16 cellular contexts compared by ENCODE assay signal in genomic region chr5:34005211-34005610, GRCh38. TPM values are rescaled to one million over a fixed set of nuclear protein-coding genes. Genes with fewer than 3 reads are reported as not detected.
A peak's percentile ranks its signal among the peaks of the same experiment; 100 is the strongest.
DNase-seq lines count a peak whose midpoint lies in the region; TF ChIP-seq lines count a peak whose summit lies in the region.
"Had no signal": no experiment of that assay in that cellular context is flagged by ENCODE, and none has a peak within 500 bp of the region (broad histone marks: within the 10 kb centered on the region; RNA-seq: fewer than 3 reads in every experiment).

No MANE protein-coding gene starts in this region.

- H4K20me1 ChIP-seq in OCI-LY7 (ENCODE audit: insufficient read depth, low read length): no peaks in the 10 kb centered on the region

- no peaks in the 10 kb centered on the region for H3K79me2 ChIP-seq in OCI-LY7 (ENCODE audit: insufficient read depth, low read depth, low read length)
- H3K79me2 ChIP-seq: parathyroid adenoma had no signal

- no TSS peak for BruUV-seq in OCI-LY7 (replicated peaks; lab: Mats Ljungman, UMichigan)

- peaks cover 19% of the 10 kb centered on the region for H3K4me1 ChIP-seq in OCI-LY7 (ENCODE audit: insufficient read depth, low read length, poor library complexity, severe bottlenecking)

- no peak overlapping the region for H2AFZ ChIP-seq in OCI-LY7 (ENCODE audit: low read length)
- H2AFZ ChIP-seq: parathyroid adenoma had no signal

- H3K9me2 ChIP-seq in OCI-LY7 (ENCODE audit: insufficient read depth, low read length): no peaks in the 10 kb centered on the region

- H3K36me3 ChIP-seq in OCI-LY7 (ENCODE audit: insufficient read depth, low read length): no peaks in the 10 kb centered on the region
- H3K36me3 ChIP-seq: SJSA1, uterus had no signal

- intact Hi-C loops in OCI-LY7 (cut with micrococcal nuclease; ENCODE audit: unreplicated experiment): loop anchor here (10.0 kb wide), 1 partner anchor 560 kb away; the partner anchor contains the start of gene TARS1

- POLR2A ChIA-PET in OCI-LY7 (lab: Charles Lee): no interaction called here

- no peak for TF ChIP-seq CTCF in OCI-LY7 (conservative IDR thresholded peaks at IDR 0.05; ENCODE audit: low read length)

- CTCF ChIA-PET in OCI-LY7 (lab: Charles Lee; ENCODE audit: unreplicated experiment): no interaction called here

- H3K4me3 ChIP-seq in OCI-LY7 (ENCODE audit: low read depth, low read length, poor library complexity, severe bottlenecking): no peak overlapping the region
- H3K4me3 ChIP-seq: left ventricle myocardium inferior, SJSA1, uterus had no signal

- no peak overlapping the region for H3K4me2 ChIP-seq in OCI-LY7 (ENCODE audit: low read length)

- peak; percentile 33 for DNase-seq in activated CD4-positive, alpha-beta T cell treated with anti-CD3 and anti-CD28 coated beads for 48 hours
- no peak for DNase-seq in activated CD4-positive, alpha-beta T cell treated with anti-CD3 and anti-CD28 coated beads for 1 hour
- peak; percentile 49 for DNase-seq in HK-2 (ENCODE audit: unreplicated experiment)
- DNase-seq in iris pigment epithelial cell (ENCODE audit: low read depth): peak; percentile 23
- DNase-seq in foreskin melanocyte: no peak
- DNase-seq in OCI-LY7 (ENCODE audit: low spot score): no peak
- DNase-seq: activated CD4-positive, alpha-beta T cell treated with anti-CD3 and anti-CD28 coated beads for 36 hours; caudate nucleus; CD4-positive, alpha-beta memory T cell; KBM-7; left ventricle myocardium inferior; NCI-H226; uterus had no signal

- H3K27ac ChIP-seq in OCI-LY7 (ENCODE audit: low read depth, low read length, poor library complexity, severe bottlenecking): no peak overlapping the region
- H3K27ac ChIP-seq: HL-60, left ventricle myocardium inferior, parathyroid adenoma, SJSA1, uterus had no signal

- no peaks in the 10 kb centered on the region for H3K9me3 ChIP-seq in OCI-LY7 (ENCODE audit: low read length)
- H3K9me3 ChIP-seq: left ventricle myocardium inferior, SJSA1, uterus had no signal

RNA-seq across cellular contexts. Expression of gene AMACR, which starts 2.6 kb away (rescaled TPM):
- 4.1 and 4.5 TPM in 2 replicates for total RNA-seq in OCI-LY7 (2014; rRNA removed; shearing (Covaris generic))
- 4.3 and 5.0 TPM in 2 replicates for total RNA-seq in OCI-LY7 (2022)

RNA-seq across cellular contexts. Expression of gene SLC45A2, which starts 20.7 kb away (rescaled TPM):
- not detected in 2 replicates for total RNA-seq in OCI-LY7 (2014; rRNA removed; shearing (Covaris generic))
- total RNA-seq in OCI-LY7 (2022): not detected in 2 replicates
- total RNA-seq: activated CD4-positive, alpha-beta T cell treated with anti-CD3 and anti-CD28 coated beads for 36 hours; CD4-positive, alpha-beta memory T cell; left ventricle myocardium inferior; SJSA1 had no signal

RNA-seq across cellular contexts. Expression of gene C1QTNF3, which starts 37.8 kb away (rescaled TPM):
- 7.2 and 7.5 TPM in 2 replicates for total RNA-seq in OCI-LY7 (2014; rRNA removed; shearing (Covaris generic))
- 3.6 and 4.2 TPM in 2 replicates for total RNA-seq in OCI-LY7 (2022)

Comparison
In these comparisons a context has a peak if more than half of its experiments do, and no peak if none do; other contexts are left out.
1. DNase-seq: peak in activated CD4-positive, alpha-beta T cell treated with anti-CD3 and anti-CD28 coated beads for 48 hours (single experiment), HK-2 (single experiment) and iris pigment epithelial cell (single experiment); none in activated CD4-positive, alpha-beta T cell treated with anti-CD3 and anti-CD28 coated beads for 1 hour (single experiment), foreskin melanocyte (single experiment) and OCI-LY7 (single experiment).